In the genomic region with DNA sequence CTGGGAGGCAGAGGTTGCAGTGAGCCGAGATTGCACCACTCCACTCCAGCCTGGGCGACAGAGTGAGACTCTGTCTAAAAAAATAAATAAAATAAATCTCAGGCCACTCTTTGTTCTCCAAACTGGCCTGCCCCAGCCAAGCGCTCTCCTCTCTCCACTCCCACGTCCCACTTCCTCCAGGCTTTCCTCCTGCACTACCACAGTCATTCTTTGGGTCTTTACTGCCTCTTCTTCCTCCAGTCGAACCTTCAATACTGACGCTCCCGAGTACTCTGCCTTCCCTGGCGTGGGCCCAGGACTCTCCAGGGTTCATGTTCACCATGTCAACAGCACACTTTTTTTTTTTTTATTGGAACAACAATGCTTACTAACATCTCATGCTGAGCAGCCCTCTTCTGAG, we compare ENCODE assay signal across 1 cellular context.
TF ChIP-seq lines count a peak whose summit lies in the region.

No MANE protein-coding gene starts in this region.

TF ChIP-seq in SK-N-SH, 30 proteins besides CTCF, POLR2A, EP300 and RAD21:
- no peak for TF ChIP-seq CHD2 (IDR thresholded peaks at IDR 0.05; ENCODE audit: low read length, partially characterized antibody)
- TF ChIP-seq GATA2 (CRISPR knock-in tag; IDR thresholded peaks at IDR 0.05): no peak
- no peak for TF ChIP-seq SIN3A (IDR thresholded peaks at IDR 0.05; ENCODE audit: borderline replicate concordance, low read depth, low read length)
